ENCODE assay signal across 1 cellular context in the genomic region with DNA sequence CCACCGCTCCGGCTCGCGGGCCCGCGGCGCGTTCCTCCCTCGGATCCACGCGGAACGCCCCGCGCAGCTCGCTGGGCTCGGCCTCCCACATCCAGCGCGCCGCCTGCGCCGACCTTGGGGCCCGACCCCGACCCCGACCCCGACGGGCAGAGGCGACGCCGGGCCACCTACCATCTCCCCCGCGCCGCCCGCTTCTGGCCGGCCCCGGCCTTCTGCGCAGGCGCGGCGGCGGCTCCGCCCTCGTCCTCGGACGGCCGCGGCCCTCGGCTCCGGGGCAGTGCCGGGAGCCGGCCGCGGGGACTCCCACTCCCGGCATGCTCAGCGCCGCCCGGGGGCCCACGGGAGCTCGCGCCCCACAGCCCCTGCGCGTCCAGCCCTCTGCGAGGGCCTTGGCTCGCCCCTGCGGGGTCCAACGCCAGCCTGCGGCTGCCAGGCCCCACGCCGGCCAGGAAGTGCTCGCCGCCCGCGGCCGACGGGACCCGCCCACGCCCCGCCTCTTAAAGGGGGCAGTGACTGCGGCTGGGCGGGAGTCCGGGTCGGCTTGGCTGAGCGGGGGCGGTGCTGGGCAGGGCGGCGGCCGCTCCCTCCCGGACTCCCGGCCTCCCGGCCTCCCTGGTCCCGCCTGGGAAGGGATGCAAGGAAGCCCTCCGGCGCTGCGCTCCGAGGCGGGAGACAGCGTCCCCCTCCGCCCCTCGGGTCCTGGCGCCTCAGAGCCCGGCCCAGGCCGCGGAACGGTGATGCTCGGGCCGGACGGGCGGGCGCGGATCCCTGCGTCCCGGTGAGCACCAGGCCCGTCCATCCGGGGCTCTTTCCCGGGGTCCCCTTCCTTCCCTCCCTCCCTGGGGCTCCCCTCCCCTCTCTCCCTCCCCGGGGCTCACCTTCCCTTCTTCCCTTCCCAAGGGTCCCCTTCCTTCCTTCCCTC.
A peak's percentile ranks its signal among the peaks of the same experiment; 100 is the strongest.
TF ChIP-seq lines count a peak whose summit lies in the region.

A gene (minus strand): TSS at position 216 of the 922 bp plus-strand sequence. CDS start 42 bp downstream, at position 174.

TF ChIP-seq in HepG2, 621 proteins besides CTCF, POLR2A, EP300 and RAD21 (continued from another document and continues in another):
- TF ChIP-seq, protein P1, sequence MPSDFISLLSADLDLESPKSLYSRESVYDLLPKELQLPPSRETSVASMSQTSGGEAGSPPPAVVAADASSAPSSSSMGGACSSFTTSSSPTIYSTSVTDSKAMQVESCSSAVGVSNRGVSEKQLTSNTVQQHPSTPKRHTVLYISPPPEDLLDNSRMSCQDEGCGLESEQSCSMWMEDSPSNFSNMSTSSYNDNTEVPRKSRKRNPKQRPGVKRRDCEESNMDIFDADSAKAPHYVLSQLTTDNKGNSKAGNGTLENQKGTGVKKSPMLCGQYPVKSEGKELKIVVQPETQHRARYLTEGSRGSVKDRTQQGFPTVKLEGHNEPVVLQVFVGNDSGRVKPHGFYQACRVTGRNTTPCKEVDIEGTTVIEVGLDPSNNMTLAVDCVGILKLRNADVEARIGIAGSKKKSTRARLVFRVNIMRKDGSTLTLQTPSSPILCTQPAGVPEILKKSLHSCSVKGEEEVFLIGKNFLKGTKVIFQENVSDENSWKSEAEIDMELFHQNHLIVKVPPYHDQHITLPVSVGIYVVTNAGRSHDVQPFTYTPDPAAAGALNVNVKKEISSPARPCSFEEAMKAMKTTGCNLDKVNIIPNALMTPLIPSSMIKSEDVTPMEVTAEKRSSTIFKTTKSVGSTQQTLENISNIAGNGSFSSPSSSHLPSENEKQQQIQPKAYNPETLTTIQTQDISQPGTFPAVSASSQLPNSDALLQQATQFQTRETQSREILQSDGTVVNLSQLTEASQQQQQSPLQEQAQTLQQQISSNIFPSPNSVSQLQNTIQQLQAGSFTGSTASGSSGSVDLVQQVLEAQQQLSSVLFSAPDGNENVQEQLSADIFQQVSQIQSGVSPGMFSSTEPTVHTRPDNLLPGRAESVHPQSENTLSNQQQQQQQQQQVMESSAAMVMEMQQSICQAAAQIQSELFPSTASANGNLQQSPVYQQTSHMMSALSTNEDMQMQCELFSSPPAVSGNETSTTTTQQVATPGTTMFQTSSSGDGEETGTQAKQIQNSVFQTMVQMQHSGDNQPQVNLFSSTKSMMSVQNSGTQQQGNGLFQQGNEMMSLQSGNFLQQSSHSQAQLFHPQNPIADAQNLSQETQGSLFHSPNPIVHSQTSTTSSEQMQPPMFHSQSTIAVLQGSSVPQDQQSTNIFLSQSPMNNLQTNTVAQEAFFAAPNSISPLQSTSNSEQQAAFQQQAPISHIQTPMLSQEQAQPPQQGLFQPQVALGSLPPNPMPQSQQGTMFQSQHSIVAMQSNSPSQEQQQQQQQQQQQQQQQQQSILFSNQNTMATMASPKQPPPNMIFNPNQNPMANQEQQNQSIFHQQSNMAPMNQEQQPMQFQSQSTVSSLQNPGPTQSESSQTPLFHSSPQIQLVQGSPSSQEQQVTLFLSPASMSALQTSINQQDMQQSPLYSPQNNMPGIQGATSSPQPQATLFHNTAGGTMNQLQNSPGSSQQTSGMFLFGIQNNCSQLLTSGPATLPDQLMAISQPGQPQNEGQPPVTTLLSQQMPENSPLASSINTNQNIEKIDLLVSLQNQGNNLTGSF (CRISPR knock-in tag; IDR thresholded peaks at IDR 0.05) = no peak
- no peak for TF ChIP-seq CBX1 (IDR thresholded peaks at IDR 0.05; ENCODE audit: low read depth)
- TF ChIP-seq NKX3-1 (CRISPR knock-in tag; IDR thresholded peaks at IDR 0.05) = no peak
- TF ChIP-seq, protein P2, sequence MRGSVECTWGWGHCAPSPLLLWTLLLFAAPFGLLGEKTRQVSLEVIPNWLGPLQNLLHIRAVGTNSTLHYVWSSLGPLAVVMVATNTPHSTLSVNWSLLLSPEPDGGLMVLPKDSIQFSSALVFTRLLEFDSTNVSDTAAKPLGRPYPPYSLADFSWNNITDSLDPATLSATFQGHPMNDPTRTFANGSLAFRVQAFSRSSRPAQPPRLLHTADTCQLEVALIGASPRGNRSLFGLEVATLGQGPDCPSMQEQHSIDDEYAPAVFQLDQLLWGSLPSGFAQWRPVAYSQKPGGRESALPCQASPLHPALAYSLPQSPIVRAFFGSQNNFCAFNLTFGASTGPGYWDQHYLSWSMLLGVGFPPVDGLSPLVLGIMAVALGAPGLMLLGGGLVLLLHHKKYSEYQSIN (CRISPR knock-in tag; IDR thresholded peaks at IDR 0.05; ENCODE audit: borderline replicate concordance) = no peak
- no peak for TF ChIP-seq ZNF138 (CRISPR knock-in tag; IDR thresholded peaks at IDR 0.05; ENCODE audit: low read depth)
- TF ChIP-seq, protein P3, sequence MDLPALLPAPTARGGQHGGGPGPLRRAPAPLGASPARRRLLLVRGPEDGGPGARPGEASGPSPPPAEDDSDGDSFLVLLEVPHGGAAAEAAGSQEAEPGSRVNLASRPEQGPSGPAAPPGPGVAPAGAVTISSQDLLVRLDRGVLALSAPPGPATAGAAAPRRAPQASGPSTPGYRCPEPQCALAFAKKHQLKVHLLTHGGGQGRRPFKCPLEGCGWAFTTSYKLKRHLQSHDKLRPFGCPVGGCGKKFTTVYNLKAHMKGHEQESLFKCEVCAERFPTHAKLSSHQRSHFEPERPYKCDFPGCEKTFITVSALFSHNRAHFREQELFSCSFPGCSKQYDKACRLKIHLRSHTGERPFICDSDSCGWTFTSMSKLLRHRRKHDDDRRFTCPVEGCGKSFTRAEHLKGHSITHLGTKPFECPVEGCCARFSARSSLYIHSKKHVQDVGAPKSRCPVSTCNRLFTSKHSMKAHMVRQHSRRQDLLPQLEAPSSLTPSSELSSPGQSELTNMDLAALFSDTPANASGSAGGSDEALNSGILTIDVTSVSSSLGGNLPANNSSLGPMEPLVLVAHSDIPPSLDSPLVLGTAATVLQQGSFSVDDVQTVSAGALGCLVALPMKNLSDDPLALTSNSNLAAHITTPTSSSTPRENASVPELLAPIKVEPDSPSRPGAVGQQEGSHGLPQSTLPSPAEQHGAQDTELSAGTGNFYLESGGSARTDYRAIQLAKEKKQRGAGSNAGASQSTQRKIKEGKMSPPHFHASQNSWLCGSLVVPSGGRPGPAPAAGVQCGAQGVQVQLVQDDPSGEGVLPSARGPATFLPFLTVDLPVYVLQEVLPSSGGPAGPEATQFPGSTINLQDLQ (CRISPR knock-in tag; IDR thresholded peaks at IDR 0.05) = 0 out of 2 replicates have a peak, but pooled peaks have one; percentile 25
- TF ChIP-seq GATAD2A (CRISPR knock-in tag; IDR thresholded peaks at IDR 0.05) = peak; percentile 38; the same call in 1 of the 2 replicates
- TF ChIP-seq NFYC (CRISPR knock-in tag; IDR thresholded peaks at IDR 0.05) = no peak
- TF ChIP-seq, protein P4, sequence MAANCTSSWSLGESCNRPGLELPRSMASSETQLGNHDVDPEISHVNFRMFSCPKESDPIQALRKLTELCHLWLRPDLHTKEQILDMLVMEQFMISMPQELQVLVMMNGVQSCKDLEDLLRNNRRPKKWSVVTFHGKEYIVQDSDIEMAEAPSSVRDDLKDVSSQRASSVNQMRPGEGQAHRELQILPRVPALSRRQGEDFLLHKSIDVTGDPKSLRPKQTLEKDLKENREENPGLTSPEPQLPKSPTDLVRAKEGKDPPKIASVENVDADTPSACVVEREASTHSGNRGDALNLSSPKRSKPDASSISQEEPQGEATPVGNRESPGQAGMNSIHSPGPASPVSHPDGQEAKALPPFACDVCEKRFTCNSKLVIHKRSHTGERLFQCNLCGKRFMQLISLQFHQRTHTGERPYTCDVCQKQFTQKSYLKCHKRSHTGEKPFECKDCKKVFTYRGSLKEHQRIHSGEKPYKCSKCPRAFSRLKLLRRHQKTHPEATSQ (CRISPR knock-in tag; IDR thresholded peaks at IDR 0.05; ENCODE audit: borderline replicate concordance) = no peak
- no peak for TF ChIP-seq XRCC5 (optimal IDR thresholded peaks at IDR 0.05; ENCODE audit: low read length)
- TF ChIP-seq GTF3A (CRISPR knock-in tag; conservative IDR thresholded peaks at IDR 0.05) = no peak
- peak; percentile 92 for TF ChIP-seq HNRNPK (IDR thresholded peaks at IDR 0.05; ENCODE audit: low read depth, low read length, poor library complexity, severe bottlenecking)
- TF ChIP-seq ZFP37 (CRISPR knock-in tag; IDR thresholded peaks at IDR 0.05; ENCODE audit: borderline replicate concordance) = no peak
- 0 out of 2 replicates have a peak, but pooled peaks have one; percentile 44 for TF ChIP-seq ZNF124 (CRISPR knock-in tag; IDR thresholded peaks at IDR 0.05)
- TF ChIP-seq, protein P5, sequence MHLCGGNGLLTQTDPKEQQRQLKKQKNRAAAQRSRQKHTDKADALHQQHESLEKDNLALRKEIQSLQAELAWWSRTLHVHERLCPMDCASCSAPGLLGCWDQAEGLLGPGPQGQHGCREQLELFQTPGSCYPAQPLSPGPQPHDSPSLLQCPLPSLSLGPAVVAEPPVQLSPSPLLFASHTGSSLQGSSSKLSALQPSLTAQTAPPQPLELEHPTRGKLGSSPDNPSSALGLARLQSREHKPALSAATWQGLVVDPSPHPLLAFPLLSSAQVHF (CRISPR knock-in tag; IDR thresholded peaks at IDR 0.05) = no peak
- no peak for TF ChIP-seq ZNF747 (CRISPR knock-in tag; IDR thresholded peaks at IDR 0.05; ENCODE audit: borderline replicate concordance)
- TF ChIP-seq DPF2 (CRISPR knock-in tag; IDR thresholded peaks at IDR 0.05; ENCODE audit: borderline replicate concordance, low read depth) = no peak
- TF ChIP-seq KLF6 (CRISPR knock-in tag; IDR thresholded peaks at IDR 0.05) = no peak
- TF ChIP-seq, protein P6, sequence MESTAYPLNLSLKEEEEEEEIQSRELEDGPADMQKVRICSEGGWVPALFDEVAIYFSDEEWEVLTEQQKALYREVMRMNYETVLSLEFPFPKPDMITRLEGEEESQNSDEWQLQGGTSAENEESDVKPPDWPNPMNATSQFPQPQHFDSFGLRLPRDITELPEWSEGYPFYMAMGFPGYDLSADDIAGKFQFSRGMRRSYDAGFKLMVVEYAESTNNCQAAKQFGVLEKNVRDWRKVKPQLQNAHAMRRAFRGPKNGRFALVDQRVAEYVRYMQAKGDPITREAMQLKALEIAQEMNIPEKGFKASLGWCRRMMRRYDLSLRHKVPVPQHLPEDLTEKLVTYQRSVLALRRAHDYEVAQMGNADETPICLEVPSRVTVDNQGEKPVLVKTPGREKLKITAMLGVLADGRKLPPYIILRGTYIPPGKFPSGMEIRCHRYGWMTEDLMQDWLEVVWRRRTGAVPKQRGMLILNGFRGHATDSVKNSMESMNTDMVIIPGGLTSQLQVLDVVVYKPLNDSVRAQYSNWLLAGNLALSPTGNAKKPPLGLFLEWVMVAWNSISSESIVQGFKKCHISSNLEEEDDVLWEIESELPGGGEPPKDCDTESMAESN (CRISPR knock-in tag; conservative IDR thresholded peaks at IDR 0.05) = peak; percentile 67; the same call in 1 of the 2 replicates
- no peak for TF ChIP-seq HOXA5 (CRISPR knock-in tag; IDR thresholded peaks at IDR 0.05)
- TF ChIP-seq, protein P7, sequence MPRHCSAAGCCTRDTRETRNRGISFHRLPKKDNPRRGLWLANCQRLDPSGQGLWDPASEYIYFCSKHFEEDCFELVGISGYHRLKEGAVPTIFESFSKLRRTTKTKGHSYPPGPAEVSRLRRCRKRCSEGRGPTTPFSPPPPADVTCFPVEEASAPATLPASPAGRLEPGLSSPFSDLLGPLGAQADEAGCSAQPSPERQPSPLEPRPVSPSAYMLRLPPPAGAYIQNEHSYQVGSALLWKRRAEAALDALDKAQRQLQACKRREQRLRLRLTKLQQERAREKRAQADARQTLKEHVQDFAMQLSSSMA (CRISPR knock-in tag; IDR thresholded peaks at IDR 0.05) = 0 out of 2 replicates have a peak, but pooled peaks have one; percentile 44
- no peak for TF ChIP-seq ZNF713 (CRISPR knock-in tag; IDR thresholded peaks at IDR 0.05)
- peak; percentile 69 for TF ChIP-seq ELF3 (CRISPR knock-in tag; IDR thresholded peaks at IDR 0.05)
- TF ChIP-seq ZNF460 (CRISPR knock-in tag; IDR thresholded peaks at IDR 0.05; ENCODE audit: borderline replicate concordance) = no peak
- peak; percentile 47; the same call in 1 of the 2 replicates for TF ChIP-seq ZNF772 (CRISPR knock-in tag; IDR thresholded peaks at IDR 0.05)
- TF ChIP-seq ZNF530 (CRISPR knock-in tag; IDR thresholded peaks at IDR 0.05; ENCODE audit: low read depth) = no peak
- no peak for TF ChIP-seq GZF1 (CRISPR knock-in tag; IDR thresholded peaks at IDR 0.05)
- TF ChIP-seq, protein P8, sequence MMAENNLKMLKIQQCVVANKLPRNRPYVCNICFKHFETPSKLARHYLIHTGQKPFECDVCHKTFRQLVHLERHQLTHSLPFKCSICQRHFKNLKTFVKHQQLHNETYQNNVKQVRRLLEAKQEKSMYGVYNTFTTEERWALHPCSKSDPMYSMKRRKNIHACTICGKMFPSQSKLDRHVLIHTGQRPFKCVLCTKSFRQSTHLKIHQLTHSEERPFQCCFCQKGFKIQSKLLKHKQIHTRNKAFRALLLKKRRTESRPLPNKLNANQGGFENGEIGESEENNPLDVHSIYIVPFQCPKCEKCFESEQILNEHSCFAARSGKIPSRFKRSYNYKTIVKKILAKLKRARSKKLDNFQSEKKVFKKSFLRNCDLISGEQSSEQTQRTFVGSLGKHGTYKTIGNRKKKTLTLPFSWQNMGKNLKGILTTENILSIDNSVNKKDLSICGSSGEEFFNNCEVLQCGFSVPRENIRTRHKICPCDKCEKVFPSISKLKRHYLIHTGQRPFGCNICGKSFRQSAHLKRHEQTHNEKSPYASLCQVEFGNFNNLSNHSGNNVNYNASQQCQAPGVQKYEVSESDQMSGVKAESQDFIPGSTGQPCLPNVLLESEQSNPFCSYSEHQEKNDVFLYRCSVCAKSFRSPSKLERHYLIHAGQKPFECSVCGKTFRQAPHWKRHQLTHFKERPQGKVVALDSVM (CRISPR knock-in tag; IDR thresholded peaks at IDR 0.05) = peak; percentile 100
- TF ChIP-seq, protein P9, sequence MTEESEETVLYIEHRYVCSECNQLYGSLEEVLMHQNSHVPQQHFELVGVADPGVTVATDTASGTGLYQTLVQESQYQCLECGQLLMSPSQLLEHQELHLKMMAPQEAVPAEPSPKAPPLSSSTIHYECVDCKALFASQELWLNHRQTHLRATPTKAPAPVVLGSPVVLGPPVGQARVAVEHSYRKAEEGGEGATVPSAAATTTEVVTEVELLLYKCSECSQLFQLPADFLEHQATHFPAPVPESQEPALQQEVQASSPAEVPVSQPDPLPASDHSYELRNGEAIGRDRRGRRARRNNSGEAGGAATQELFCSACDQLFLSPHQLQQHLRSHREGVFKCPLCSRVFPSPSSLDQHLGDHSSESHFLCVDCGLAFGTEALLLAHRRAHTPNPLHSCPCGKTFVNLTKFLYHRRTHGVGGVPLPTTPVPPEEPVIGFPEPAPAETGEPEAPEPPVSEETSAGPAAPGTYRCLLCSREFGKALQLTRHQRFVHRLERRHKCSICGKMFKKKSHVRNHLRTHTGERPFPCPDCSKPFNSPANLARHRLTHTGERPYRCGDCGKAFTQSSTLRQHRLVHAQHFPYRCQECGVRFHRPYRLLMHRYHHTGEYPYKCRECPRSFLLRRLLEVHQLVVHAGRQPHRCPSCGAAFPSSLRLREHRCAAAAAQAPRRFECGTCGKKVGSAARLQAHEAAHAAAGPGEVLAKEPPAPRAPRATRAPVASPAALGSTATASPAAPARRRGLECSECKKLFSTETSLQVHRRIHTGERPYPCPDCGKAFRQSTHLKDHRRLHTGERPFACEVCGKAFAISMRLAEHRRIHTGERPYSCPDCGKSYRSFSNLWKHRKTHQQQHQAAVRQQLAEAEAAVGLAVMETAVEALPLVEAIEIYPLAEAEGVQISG (CRISPR knock-in tag; IDR thresholded peaks at IDR 0.05) = peak; percentile 79
